13 cellular contexts compared by ENCODE assay signal in the genomic region with DNA sequence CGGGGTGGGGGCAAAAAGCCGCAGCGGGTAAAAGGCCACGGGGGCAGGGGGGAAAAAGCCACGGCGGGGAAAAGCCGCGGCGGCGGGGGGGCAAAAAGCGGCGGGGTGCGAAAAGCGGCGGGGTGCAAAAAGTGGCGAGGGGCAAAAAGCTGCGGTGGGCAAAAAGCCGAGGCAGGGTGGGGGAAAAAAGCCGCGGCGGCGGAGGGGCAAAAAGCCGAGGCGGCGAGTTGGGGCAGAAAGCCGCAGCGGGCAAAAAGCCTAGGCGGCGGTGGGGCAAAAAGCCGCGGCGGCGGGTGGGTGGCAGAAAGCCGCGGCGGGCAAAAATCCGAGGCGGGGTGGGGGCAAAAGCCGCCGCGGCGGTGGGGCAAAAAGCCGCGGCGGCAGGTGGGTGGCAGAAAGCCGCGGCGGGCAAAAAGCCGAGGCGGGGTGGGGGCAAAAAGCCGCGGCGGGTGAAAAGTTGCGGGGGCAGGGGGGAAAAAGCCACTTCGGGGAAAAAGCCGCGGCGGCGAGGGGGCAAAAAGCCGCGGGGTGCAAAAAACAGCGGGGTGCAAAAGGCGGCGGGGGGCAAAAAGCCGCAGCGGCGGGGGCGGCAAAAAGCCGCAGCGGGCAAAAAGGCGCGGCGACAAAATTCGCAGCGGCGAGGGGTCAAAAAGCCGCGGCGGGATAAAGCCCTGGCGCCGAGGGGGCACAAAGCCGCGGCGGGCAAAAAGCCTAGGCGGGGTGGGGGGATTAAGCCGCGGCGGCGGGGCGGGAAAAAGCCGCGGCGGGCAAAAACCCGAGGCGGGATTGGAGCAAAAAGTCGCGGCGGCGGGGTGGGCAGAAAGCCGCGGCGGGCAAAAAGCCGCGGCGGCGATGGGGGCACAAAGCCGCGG.
DNase-seq lines count a peak whose midpoint lies in the region; ATAC-seq, FAIRE-seq and TF ChIP-seq lines count a peak whose summit lies in the region.
"Had no signal": no experiment of that assay in that cellular context is flagged by ENCODE, and none has a peak within 500 bp of the region (broad histone marks: within the 10 kb centered on the region; RNA-seq: fewer than 3 reads in every experiment).

No MANE protein-coding gene starts in this region.

- no peak overlapping the region for H3K9ac ChIP-seq in kidney (ENCODE audit: low read length in 2 of 2)
- H3K9ac ChIP-seq: BLaER1 treated with 17β-estradiol and CSF1 and Interleukin-3, amounts not matched to agents 10 nM and 100 nM; GM23248 had no signal

- intact Hi-C loops in Right ventricle myocardium inferior (cut with DNase I) (no loop called here), kidney (cut with DNase I) (no loop called here), sigmoid colon (cut with DNase I) (no loop called here)

- H3K27ac ChIP-seq in right atrium auricular region (no peak overlapping the region), kidney (ENCODE audit: low read depth in 2 of 2, low read length in 2 of 2) (no peak overlapping the region), sigmoid colon (no peak overlapping the region)
- H3K27ac ChIP-seq in effector memory CD4-positive, alpha-beta T cell (ENCODE audit: insufficient read depth, low read length, poor library complexity, severe bottlenecking), result no peak overlapping the region
- H3K27ac ChIP-seq: BLaER1 treated with 17β-estradiol and CSF1 and Interleukin-3, amounts not matched to agents 10 nM and 100 nM; GM23248 had no signal

- TF ChIP-seq EP300 in sigmoid colon (IDR thresholded peaks at IDR 0.05), result no peak

- TF ChIP-seq CTCF in right atrium auricular region (IDR thresholded peaks at IDR 0.05) (no peak), kidney (IDR thresholded peaks at IDR 0.05; ENCODE audit: borderline replicate concordance, extremely low read depth, insufficient read depth) (no peak), sigmoid colon (IDR thresholded peaks at IDR 0.05) (no peak)

- H3K4me3 ChIP-seq in right atrium auricular region, result no peak overlapping the region
- no peak overlapping the region for H3K4me3 ChIP-seq in kidney (ENCODE audit: low read length in 2 of 2)
- H3K4me3 ChIP-seq in sigmoid colon, result no peak overlapping the region
- H3K4me3 ChIP-seq in effector memory CD4-positive, alpha-beta T cell (ENCODE audit: insufficient read depth, low read depth, low read length, poor library complexity, severe bottlenecking), result no peak overlapping the region
- H3K4me3 ChIP-seq: BLaER1 treated with 17β-estradiol and CSF1 and Interleukin-3, amounts not matched to agents 10 nM and 100 nM; GM23248 had no signal

- 71 to 88% methylated on average over 108 of the region's 108 CpGs for WGBS in sigmoid colon, 2 donors

- H3K4me1 ChIP-seq in right atrium auricular region (no peaks in the 10 kb centered on the region), kidney (ENCODE audit: control insufficient read depth in 1 of 2, insufficient read depth in 1 of 2, low read depth in 1 of 2, low read length in 2 of 2) (no peaks in the 10 kb centered on the region), sigmoid colon (no peaks in the 10 kb centered on the region)
- no peaks in the 10 kb centered on the region for H3K4me1 ChIP-seq in effector memory CD4-positive, alpha-beta T cell (ENCODE audit: control insufficient read depth, insufficient read depth, low read length, poor library complexity, severe bottlenecking)
- H3K4me1 ChIP-seq: BLaER1 treated with 17β-estradiol and CSF1 and Interleukin-3, amounts not matched to agents 10 nM and 100 nM had no signal

- H3K36me3 ChIP-seq in right atrium auricular region, result no peaks in the 10 kb centered on the region
- no peaks in the 10 kb centered on the region for H3K36me3 ChIP-seq in kidney (ENCODE audit: control insufficient read depth in 1 of 2, insufficient read depth in 2 of 2, low read length in 2 of 2)
- H3K36me3 ChIP-seq in sigmoid colon, result no peaks in the 10 kb centered on the region
- H3K36me3 ChIP-seq in effector memory CD4-positive, alpha-beta T cell (ENCODE audit: control insufficient read depth, insufficient read depth, low read length), result no peaks in the 10 kb centered on the region
- H3K36me3 ChIP-seq: BLaER1 treated with 17β-estradiol and CSF1 and Interleukin-3, amounts not matched to agents 10 nM and 100 nM had no signal

- peaks cover 0 to 48% of the 10 kb centered on the region in 2 donors for H3K9me3 ChIP-seq in right atrium auricular region
- H3K9me3 ChIP-seq in kidney (ENCODE audit: control insufficient read depth in 1 of 2, low read length in 2 of 2), result peaks cover 23 to 36% of the 10 kb centered on the region in 2 donors
- H3K9me3 ChIP-seq in sigmoid colon, result peaks cover 0 to 20% (median 4%) of the 10 kb centered on the region in 4 donors
- peaks cover 3% of the 10 kb centered on the region for H3K9me3 ChIP-seq in effector memory CD4-positive, alpha-beta T cell (ENCODE audit: control insufficient read depth, low read length)

- H3K27me3 ChIP-seq in right atrium auricular region (peaks cover 0 to 9% of the 10 kb centered on the region in 2 donors), sigmoid colon (peaks cover 9 to 33% (median 23%) of the 10 kb centered on the region in 3 donors)
- no peaks in the 10 kb centered on the region for H3K27me3 ChIP-seq in effector memory CD4-positive, alpha-beta T cell (replicated peaks; ENCODE audit: control insufficient read depth, insufficient read depth, low read length, poor library complexity, severe bottlenecking)
- H3K27me3 ChIP-seq: BLaER1 treated with 17β-estradiol and CSF1 and Interleukin-3, amounts not matched to agents 10 nM and 100 nM had no signal

- no peak for ATAC-seq in Right ventricle myocardium inferior
- no peak for ATAC-seq in GM21381 (IDR thresholded peaks at IDR 0.05; ENCODE audit: unreplicated experiment)
- ATAC-seq: HCT116 had no signal

- no peak for FAIRE-seq in kidney (lab: Jason Lieb, UNC)
- FAIRE-seq: H54 had no signal

- DNase-seq in Right ventricle myocardium inferior (ENCODE audit: missing footprints) (peak; percentile 40), right atrium auricular region (ENCODE audit: low spot score) (no peak), kidney (peak; percentile 50), sigmoid colon (peak; percentile 50), germinal center (ENCODE audit: low spot score) (no peak)
- DNase-seq in effector memory CD4-positive, alpha-beta T cell, result no peak
- DNase-seq: ACHN; CD4-positive, CD25-positive, alpha-beta regulatory T cell; GM23248 had no signal

- TF ChIP-seq POLR2A in sigmoid colon (IDR thresholded peaks at IDR 0.05), result no peak

Comparison
In these comparisons a context has a peak if more than half of its experiments do, and no peak if none do; other contexts are left out.
1. DNase-seq: peak in Right ventricle myocardium inferior (single experiment), kidney (single experiment) and sigmoid colon (single experiment); none in right atrium auricular region (single experiment), germinal center (single experiment) and effector memory CD4-positive, alpha-beta T cell (0 of 3).